In the genomic region with DNA sequence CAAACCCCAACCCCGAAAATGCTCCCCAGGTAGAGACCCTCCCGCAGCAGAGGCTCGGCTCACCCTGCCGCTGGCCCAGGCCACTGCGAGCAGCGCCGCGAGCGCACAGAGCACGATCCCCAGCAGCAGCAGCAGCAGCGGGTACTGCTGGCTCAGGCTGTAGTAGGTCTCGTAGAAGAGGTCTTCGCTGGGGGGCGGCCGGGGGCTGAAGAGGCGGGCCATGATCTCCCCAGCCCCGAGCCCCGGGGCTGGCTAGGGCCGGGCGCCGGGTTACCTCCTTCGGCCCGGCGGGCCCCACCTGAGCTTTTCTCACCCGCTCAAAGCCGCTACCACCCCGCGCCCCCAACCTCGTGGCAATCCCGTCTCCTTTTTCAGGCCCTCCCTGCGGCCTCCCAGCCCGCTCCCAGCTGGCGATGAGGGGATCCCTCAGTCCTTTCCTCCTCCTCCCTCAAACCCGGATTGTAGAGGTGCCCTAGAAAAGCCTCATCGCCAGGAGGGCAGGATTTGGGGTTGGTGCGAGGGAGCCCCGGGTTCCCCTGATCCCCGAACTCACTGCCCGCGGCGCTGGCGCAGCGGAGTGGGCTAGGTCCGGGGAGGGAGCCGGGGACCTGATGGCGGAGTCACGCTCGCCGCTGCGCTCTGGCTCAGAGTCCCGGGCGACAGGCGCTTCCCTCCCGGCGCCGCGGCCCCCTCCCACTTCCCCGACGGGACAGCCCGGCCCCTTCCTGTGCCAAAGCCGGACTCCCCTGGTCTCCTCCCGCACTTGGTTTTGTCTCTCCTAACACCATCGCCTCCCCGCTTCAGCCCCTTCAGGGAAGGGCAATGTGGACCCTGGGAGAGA, we compare ENCODE assay signal across 9 cellular contexts. TPM values are rescaled to one million over a fixed set of nuclear protein-coding genes. Genes with fewer than 3 reads are reported as not detected.
DNase-seq lines count a peak whose midpoint lies in the region; ATAC-seq and TF ChIP-seq lines count a peak whose summit lies in the region.
"Had no signal": no experiment of that assay in that cellular context is flagged by ENCODE, and none has a peak within 500 bp of the region (broad histone marks: within the 10 kb centered on the region; RNA-seq: fewer than 3 reads in every experiment).

A gene (minus strand): TSS at position 641 of the 841 bp plus-strand sequence. CDS start 419 bp downstream, at position 222.

- peak; percentile 26 to 34 for ATAC-seq in activated T-cell treated with anti-CD3 and anti-CD28 coated beads, Interleukin-2, amount 50 U/mL, for 4 hours
- ATAC-seq in Right ventricle myocardium superior (ENCODE audit: poor library complexity) (peak; percentile 24), HG03135 (IDR thresholded peaks at IDR 0.05; ENCODE audit: unreplicated experiment) (no peak)

- peaks cover 16% of the 10 kb centered on the region for H3K27me3 Mint-ChIP-seq in activated T-cell treated with anti-CD3 and anti-CD28 coated beads, Interleukin-2, amount 50 U/mL, for 4 hours (ENCODE audit: low read depth)

- intact Hi-C loops in Right ventricle myocardium superior (cut with DNase I) = no loop called here
- intact Hi-C loops in posterior vena cava (cut with DNase I) = loop anchor here (1.0 to 5.0 kb wide), 2 partner anchors 97 to 103 kb away; no protein-coding TSS in a partner anchor

- no peaks in the 10 kb centered on the region for H3K9me3 Mint-ChIP-seq in activated T-cell treated with anti-CD3 and anti-CD28 coated beads, Interleukin-2, amount 50 U/mL, for 4 hours

- H3K4me3 Mint-ChIP-seq in activated T-cell treated with anti-CD3 and anti-CD28 coated beads, Interleukin-2, amount 50 U/mL, for 4 hours = peak within 1 kb of the TSS; percentile 59

- no peak for DNase-seq in GM13977 (ENCODE audit: low spot score)
- DNase-seq in activated T-cell treated with anti-CD3 and anti-CD28 coated beads, Interleukin-2, amount 50 U/mL, for 4 hours = no peak
- peak; percentile 76 for DNase-seq in Right ventricle myocardium superior
- DNase-seq in posterior vena cava (ENCODE audit: low spot score) = peak; percentile 89
- no peak for DNase-seq in NCI-H510A (lab: John Stamatoyannopoulos, UW)
- DNase-seq in epidermal melanocyte (ENCODE audit: insufficient read length, low spot score) = no peak
- DNase-seq in MV-4-11 (lab: John Stamatoyannopoulos, UW) = no peak

- peaks cover 13% of the 10 kb centered on the region for H3K36me3 Mint-ChIP-seq in activated T-cell treated with anti-CD3 and anti-CD28 coated beads, Interleukin-2, amount 50 U/mL, for 4 hours (ENCODE audit: insufficient read depth)

- TF ChIP-seq CTCF in GM13977 (IDR thresholded peaks at IDR 0.05; ENCODE audit: extremely low read depth, insufficient read depth, missing control alignments) = peak; percentile 0

- peaks cover 60% of the 10 kb centered on the region for H3K4me1 Mint-ChIP-seq in activated T-cell treated with anti-CD3 and anti-CD28 coated beads, Interleukin-2, amount 50 U/mL, for 4 hours (ENCODE audit: low read depth)

- in situ Hi-C loops in GM13977 (cut with MboI; ENCODE audit: low pct_unique_long_range_greater_than_20kb, low sequenced_read_pairs, unreplicated experiment) = loop anchor here (5.0 to 25.0 kb wide), 2 partner anchors 103 to 328 kb away; no protein-coding TSS in a partner anchor

RNA-seq across cellular contexts. Expression of the gene that starts here (rescaled TPM):
- total RNA-seq in activated T-cell treated with anti-CD3 and anti-CD28 coated beads, Interleukin-2, amount 50 U/mL, for 4 hours = under 1 TPM; 0.43 to 0.76 (median 0.53) TPM
- total RNA-seq in Right ventricle myocardium superior (20.6 TPM), posterior vena cava (10 to 100 TPM; 35.2 to 36.0 TPM)
- total RNA-seq: HT1080 had no signal

Comparison
In these comparisons a context has a peak if more than half of its experiments do, and no peak if none do; other contexts are left out.
1. RNA of the gene that starts here (total RNA-seq): 35.2 to 36.0 TPM in posterior vena cava and 20.6 TPM in Right ventricle myocardium superior (single experiment); 0.43 to 0.76 TPM in activated T-cell treated with anti-CD3 and anti-CD28 coated beads, Interleukin-2, amount 50 U/mL, for 4 hours; every median in the first group is over 10 times any median in the second.
2. Peak in ATAC-seq in activated T-cell treated with anti-CD3 and anti-CD28 coated beads, Interleukin-2, amount 50 U/mL, for 4 hours; RNA of the gene not detected or under 1 TPM.
3. DNase-seq: peak in Right ventricle myocardium superior (single experiment) and posterior vena cava (single experiment); none in GM13977 (single experiment), activated T-cell treated with anti-CD3 and anti-CD28 coated beads, Interleukin-2, amount 50 U/mL, for 4 hours (single experiment), NCI-H510A (single experiment), epidermal melanocyte (single experiment) and MV-4-11 (single experiment).